Comparison of ENCODE assay signal across 30 cellular contexts in genomic region chr6:57342148-57342669, GRCh38.
"Had no signal": no experiment of that assay in that cellular context is flagged by ENCODE, and none has a peak within 500 bp of the region (broad histone marks: within the 10 kb centered on the region; RNA-seq: fewer than 3 reads in every experiment).

No MANE protein-coding gene starts in this region.

- H3K9me3 ChIP-seq: adrenal gland, ascending aorta, breast epithelium, colonic mucosa, esophagus squamous epithelium, gastrocnemius medialis had no signal

- H3K4me3 ChIP-seq: adrenal gland, ascending aorta, breast epithelium, cardiac muscle cell, colonic mucosa, esophagus squamous epithelium, gastrocnemius medialis, heart right ventricle had no signal

- H3K27me3 ChIP-seq: adrenal gland, ascending aorta, breast epithelium, cardiac muscle cell, colonic mucosa, esophagus squamous epithelium, gastrocnemius medialis, heart right ventricle had no signal

- H3K27ac ChIP-seq: adrenal gland, ascending aorta, breast epithelium, cardiac muscle cell, colonic mucosa, epithelial cell of prostate, esophagus squamous epithelium, gastrocnemius medialis, heart right ventricle had no signal

- H3K4me1 ChIP-seq: adrenal gland, ascending aorta, breast epithelium, colonic mucosa, esophagus squamous epithelium, gastrocnemius medialis, heart right ventricle had no signal

- DNase-seq: activated CD4-positive, alpha-beta memory T cell treated with anti-CD3 and anti-CD28 coated beads for 36 hours; activated CD4-positive, alpha-beta T cell treated with anti-CD3 and anti-CD28 coated beads for 36 hours; activated CD4-positive, alpha-beta T cell treated with anti-CD3 and anti-CD28 coated beads, Interleukin-2, amount 10 ng/mL, durations not matched to agents 24 days and 14 days; activated CD4-positive, CD25-positive, alpha-beta regulatory T cell; activated CD4-positive, CD25-positive, alpha-beta regulatory T cell treated with anti-CD3 and anti-CD28 coated beads, Interleukin-2, amount 50 U/mL, for 72 hours; activated CD8-positive, alpha-beta memory T cell treated with anti-CD3 and anti-CD28 coated beads, Interleukin-2, amount 10 ng/mL, durations not matched to agents 7 days and 5 days; activated CD8-positive, alpha-beta memory T cell treated with anti-CD3 and anti-CD28 coated beads, Interleukin-2, amount 50 U/mL, for 4 hours; activated CD8-positive, alpha-beta T cell treated with anti-CD3 and anti-CD28 coated beads, Interleukin-2, amount 10 ng/mL, durations not matched to agents 7 days and 5 days; activated effector memory CD4-positive, alpha-beta T cell treated with anti-CD3 and anti-CD28 coated beads, Interleukin-2, amount 50 U/mL, for 16 hours; activated naive CD4-positive, alpha-beta T cell treated with anti-CD3 and anti-CD28 coated beads for 36 hours; activated naive CD8-positive, alpha-beta T cell treated with anti-CD3 and anti-CD28 coated beads for 36 hours; activated naive CD8-positive, alpha-beta T cell treated with anti-CD3 and anti-CD28 coated beads, Interleukin-2, amount 50 U/mL, for 24 hours; activated T-cell treated with anti-CD3 and anti-CD28 coated beads, Interleukin-2, amount 50 U/mL, for 1 hour; activated T-cell treated with anti-CD3 and anti-CD28 coated beads, Interleukin-2, amount 50 U/mL, for 48 hours; adrenal gland; central memory CD4-positive, alpha-beta T cell; cerebellar nuclear complex; colonic mucosa; effector CD8-positive, alpha-beta T cell; esophagus squamous epithelium; foreskin fibroblast; gastrocnemius medialis; heart right ventricle; T-helper 2 cell had no signal

- ATAC-seq: activated CD4-positive, alpha-beta T cell treated with anti-CD3 and anti-CD28 coated beads for 36 hours; activated CD8-positive, alpha-beta memory T cell treated with anti-CD3 and anti-CD28 coated beads, Interleukin-2, amount 10 ng/mL, durations not matched to agents 7 days and 5 days; activated CD8-positive, alpha-beta T cell treated with anti-CD3 and anti-CD28 coated beads, Interleukin-2, amount 10 ng/mL, durations not matched to agents 7 days and 5 days; activated naive CD8-positive, alpha-beta T cell treated with anti-CD3 and anti-CD28 coated beads, Interleukin-2, amount 50 U/mL, for 24 hours; gastrocnemius medialis; heart right ventricle had no signal

- FAIRE-seq: endometrium, endothelial cell of umbilical vein had no signal

- H3K36me3 ChIP-seq: adrenal gland, ascending aorta, breast epithelium, cardiac muscle cell, colonic mucosa, esophagus squamous epithelium, gastrocnemius medialis, heart right ventricle had no signal
